Comparison of ENCODE assay signal across 14 cellular contexts in genomic region chr10:132774905-132775863, GRCh38. TPM values are rescaled to one million over a fixed set of nuclear protein-coding genes. Genes with fewer than 3 reads are reported as not detected.
DNase-seq lines count a peak whose midpoint lies in the region; ATAC-seq and TF ChIP-seq lines count a peak whose summit lies in the region.
"Had no signal": no experiment of that assay in that cellular context is flagged by ENCODE, and none has a peak within 500 bp of the region (broad histone marks: within the 10 kb centered on the region; RNA-seq: fewer than 3 reads in every experiment).

No MANE protein-coding gene starts in this region.

- no peak overlapping the region for H3K4me3 Mint-ChIP-seq in activated T-helper 2 cell treated with anti-CD3 and anti-CD28 coated beads, Interferon-gamma antibody, Interleukin-2, Interleukin-4, amounts not matched to agents 10 μg/mL and 5 μg/mL and 100 μg/mL, durations not matched to agents 14 hours and 24 hours and 36 hours (ENCODE audit: low read depth)
- H3K4me3 Mint-ChIP-seq: neural crest cell; stimulated activated naive B cell treated with anti-CD40 and anti-IgM and Interleukin-4, amounts not matched to agents 10 μg/mL and 1 μg/mL and 100 μg/mL, for 72 hours had no signal

- TF ChIP-seq CTCF in dorsolateral prefrontal cortex (IDR thresholded peaks at IDR 0.05 in 54 of 56, conservative IDR thresholded peaks at IDR 0.05 in 2 of 56; ENCODE audit: low read depth in 1 of 56, partially characterized antibody in 56 of 56) (no peak), GM13977 (IDR thresholded peaks at IDR 0.05; ENCODE audit: extremely low read depth, insufficient read depth, missing control alignments) (no peak)

- DNase-seq in G401 (ENCODE audit: low spot score) (peak; percentile 28), NCI-H1436 (lab: John Stamatoyannopoulos, UW) (peak; percentile 95), dorsolateral prefrontal cortex (peak in 7 of 10 donors; percentile 43 to 83 (median 64)), ACHN (no peak), GM13977 (ENCODE audit: low spot score) (no peak)
- no peak for DNase-seq in activated T-helper 2 cell treated with anti-CD3 and anti-CD28 coated beads, Interferon-gamma antibody, Interleukin-2, Interleukin-4, amounts not matched to agents 10 μg/mL and 5 μg/mL and 100 μg/mL, durations not matched to agents 14 hours and 24 hours and 36 hours (ENCODE audit: low spot score)
- DNase-seq: NCI-H187 treated with DMSO at 0.1 percent for 48 hours; SIG-M5; stimulated activated naive B cell treated with anti-CD40 and anti-IgM and Interleukin-4, amounts not matched to agents 10 μg/mL and 1 μg/mL and 100 μg/mL, for 72 hours had no signal

- no peaks in the 10 kb centered on the region for H3K27me3 ChIP-seq in dorsolateral prefrontal cortex
- H3K27me3 ChIP-seq in mucosa of stomach (ENCODE audit: control insufficient read depth, insufficient read depth, low read length): no peaks in the 10 kb centered on the region
- H3K27me3 ChIP-seq: esophagus muscularis mucosa had no signal

- H3K4me3 ChIP-seq in dorsolateral prefrontal cortex (peak overlapping the region in 4 of 59 donors; percentile 4 to 20 (median 12)), mucosa of stomach (ENCODE audit: low read length) (no peak overlapping the region)
- H3K4me3 ChIP-seq: esophagus muscularis mucosa had no signal

- peaks cover 6% of the 10 kb centered on the region for H3K36me3 Mint-ChIP-seq in activated T-helper 2 cell treated with anti-CD3 and anti-CD28 coated beads, Interferon-gamma antibody, Interleukin-2, Interleukin-4, amounts not matched to agents 10 μg/mL and 5 μg/mL and 100 μg/mL, durations not matched to agents 14 hours and 24 hours and 36 hours (ENCODE audit: low read depth)

- no peak for ATAC-seq in GM18505 (IDR thresholded peaks at IDR 0.05; ENCODE audit: unreplicated experiment)
- ATAC-seq: stimulated activated naive B cell treated with anti-CD40 and anti-IgM and Interleukin-4, amounts not matched to agents 10 μg/mL and 1 μg/mL and 100 μg/mL, for 72 hours had no signal

- no peaks in the 10 kb centered on the region for H3K9me3 Mint-ChIP-seq in activated T-helper 2 cell treated with anti-CD3 and anti-CD28 coated beads, Interferon-gamma antibody, Interleukin-2, Interleukin-4, amounts not matched to agents 10 μg/mL and 5 μg/mL and 100 μg/mL, durations not matched to agents 14 hours and 24 hours and 36 hours
- H3K9me3 Mint-ChIP-seq: neural crest cell; stimulated activated naive B cell treated with anti-CD40 and anti-IgM and Interleukin-4, amounts not matched to agents 10 μg/mL and 1 μg/mL and 100 μg/mL, for 72 hours had no signal

- peak overlapping the region; percentile 47 for H3K9ac ChIP-seq in mucosa of stomach (ENCODE audit: low read length)

- in situ Hi-C loops in G401 (cut with HindIII; ENCODE audit: low sequenced_read_pairs) (no loop called here), ACHN (cut with HindIII; ENCODE audit: low pct_ligation_motif_present, low pct_unique_long_range_greater_than_20kb, low sequenced_read_pairs) (no loop called here), GM13977 (cut with MboI; ENCODE audit: low pct_unique_long_range_greater_than_20kb, low sequenced_read_pairs, unreplicated experiment) (no loop called here)

- H3K27ac ChIP-seq in dorsolateral prefrontal cortex: peak overlapping the region in 58 of 59 donors; percentile 61 to 98 (median 91)
- H3K27ac ChIP-seq: esophagus muscularis mucosa had no signal

- no peaks in the 10 kb centered on the region for H3K27me3 Mint-ChIP-seq in activated T-helper 2 cell treated with anti-CD3 and anti-CD28 coated beads, Interferon-gamma antibody, Interleukin-2, Interleukin-4, amounts not matched to agents 10 μg/mL and 5 μg/mL and 100 μg/mL, durations not matched to agents 14 hours and 24 hours and 36 hours (ENCODE audit: low read depth)
- H3K27me3 Mint-ChIP-seq: stimulated activated naive B cell treated with anti-CD40 and anti-IgM and Interleukin-4, amounts not matched to agents 10 μg/mL and 1 μg/mL and 100 μg/mL, for 72 hours had no signal

- intact Hi-C loops in dorsolateral prefrontal cortex (cut with DNase I): no loop called here
- intact Hi-C loops in activated T-helper 2 cell treated with anti-CD3 and anti-CD28 coated beads, Interferon-gamma antibody, Interleukin-2, Interleukin-4, amounts not matched to agents 10 μg/mL and 5 μg/mL and 100 μg/mL, durations not matched to agents 14 hours and 24 hours and 36 hours (cut with micrococcal nuclease): no loop called here

- no peak for TF ChIP-seq POLR2A in GM18505 (IDR thresholded peaks at IDR 0.05; ENCODE audit: borderline replicate concordance, extremely low read depth, insufficient read depth, insufficient read length)

- H3K9me3 ChIP-seq in mucosa of stomach (ENCODE audit: control insufficient read depth, low read length): no peaks in the 10 kb centered on the region
- H3K9me3 ChIP-seq: esophagus muscularis mucosa had no signal

- H3K27ac Mint-ChIP-seq in activated T-helper 2 cell treated with anti-CD3 and anti-CD28 coated beads, Interferon-gamma antibody, Interleukin-2, Interleukin-4, amounts not matched to agents 10 μg/mL and 5 μg/mL and 100 μg/mL, durations not matched to agents 14 hours and 24 hours and 36 hours: no peak overlapping the region
- H3K27ac Mint-ChIP-seq: stimulated activated naive B cell treated with anti-CD40 and anti-IgM and Interleukin-4, amounts not matched to agents 10 μg/mL and 1 μg/mL and 100 μg/mL, for 72 hours had no signal

- H3K4me1 Mint-ChIP-seq in activated T-helper 2 cell treated with anti-CD3 and anti-CD28 coated beads, Interferon-gamma antibody, Interleukin-2, Interleukin-4, amounts not matched to agents 10 μg/mL and 5 μg/mL and 100 μg/mL, durations not matched to agents 14 hours and 24 hours and 36 hours (ENCODE audit: low read depth): no peaks in the 10 kb centered on the region
- H3K4me1 Mint-ChIP-seq: neural crest cell; stimulated activated naive B cell treated with anti-CD40 and anti-IgM and Interleukin-4, amounts not matched to agents 10 μg/mL and 1 μg/mL and 100 μg/mL, for 72 hours had no signal

- peaks cover 34% of the 10 kb centered on the region for H3K4me1 ChIP-seq in mucosa of stomach (ENCODE audit: control insufficient read depth, insufficient read depth, low read length)

- no peaks in the 10 kb centered on the region for H3K36me3 ChIP-seq in mucosa of stomach (ENCODE audit: control insufficient read depth, insufficient read depth, low read length)

RNA-seq across cellular contexts. Expression of gene NKX6-2, which starts 10.8 kb away (rescaled TPM):
- total RNA-seq in G401 (2014; rRNA removed; shearing (Covaris generic)): not detected in 2 replicates
- 100 to 1,000 TPM in 23 of 120 experiments, 10 to 100 TPM in 96, 1 to 10 TPM in 1; 6.9 to 243 (median 52.2) TPM for total RNA-seq in dorsolateral prefrontal cortex
- not detected in 2 replicates for total RNA-seq in activated T-helper 2 cell treated with anti-CD3 and anti-CD28 coated beads, Interferon-gamma antibody, Interleukin-2, Interleukin-4, amounts not matched to agents 10 μg/mL and 5 μg/mL and 100 μg/mL, durations not matched to agents 14 hours and 24 hours and 36 hours
- total RNA-seq: esophagus muscularis mucosa, HT1080, neural crest cell had no signal

Comparison
In these comparisons a context has a peak if more than half of its experiments do, and no peak if none do; other contexts are left out.
1. DNase-seq: peak in G401 (single experiment), NCI-H1436 (single experiment) and dorsolateral prefrontal cortex (7 of 10); none in ACHN (single experiment), activated T-helper 2 cell treated with anti-CD3 and anti-CD28 coated beads, Interferon-gamma antibody, Interleukin-2, Interleukin-4, amounts not matched to agents 10 μg/mL and 5 μg/mL and 100 μg/mL, durations not matched to agents 14 hours and 24 hours and 36 hours (single experiment) and GM13977 (single experiment).